ENCODE assay signal across 8 cellular contexts in genomic region chr17:28725166-28725659, GRCh38. TPM values are rescaled to one million over a fixed set of nuclear protein-coding genes. Genes with fewer than 3 reads are reported as not detected.
DNase-seq lines count a peak whose midpoint lies in the region; ATAC-seq, FAIRE-seq and TF ChIP-seq lines count a peak whose summit lies in the region.

No MANE protein-coding gene starts in this region.

- TF ChIP-seq CTCF in endothelial cell of umbilical vein (IDR thresholded peaks at IDR 0.05; ENCODE audit: extremely low read depth in 1 of 2, insufficient read depth in 1 of 2, low read depth in 1 of 2, low read length in 2 of 2) = no peak
- TF ChIP-seq CTCF in osteocyte (IDR thresholded peaks at IDR 0.05) = no peak

- H3K4me3 Mint-ChIP-seq in osteocyte (ENCODE audit: unreplicated experiment) = peak overlapping the region; percentile 88

- H3K9ac ChIP-seq in endothelial cell of umbilical vein (replicated peaks; ENCODE audit: extremely low read depth, insufficient read depth, low read length) = peak overlapping the region; percentile 14

- peaks cover 17 to 19% of the 10 kb centered on the region in 2 experiments for H3K36me3 ChIP-seq in endothelial cell of umbilical vein (ENCODE audit: control insufficient read depth in 2 of 2, extremely low read depth in 1 of 2, insufficient read depth in 2 of 2, low read length in 2 of 2)

- ATAC-seq in SK-N-SH treated with all-trans-retinoic acid at 6 μM for 48 hours = peak; percentile 1
- ATAC-seq in HG03159 (IDR thresholded peaks at IDR 0.05; ENCODE audit: unreplicated experiment) = no peak

- peak overlapping the region in 1 of 3 experiments; percentile 32 for H3K4me3 ChIP-seq in endothelial cell of umbilical vein (replicated peaks in 1 of 3; ENCODE audit: insufficient read depth in 1 of 3, low read depth in 1 of 3, low read length in 3 of 3)

- POLR2A ChIA-PET in endothelial cell of umbilical vein (lab: Charles Lee) = interaction anchor here (0.7 to 4.7 kb wide), 2 partner anchors 14 to 22 kb away, joined by 3 to 45 read pairs; no protein-coding TSS in a partner anchor

- dilution Hi-C loops in endothelial cell of umbilical vein (cut with MboI; ENCODE audit: extremely low pct_ligation_motif_present, low sequenced_read_pairs) = no loop called here

- no peaks in the 10 kb centered on the region for H3K9me1 ChIP-seq in endothelial cell of umbilical vein (replicated peaks; ENCODE audit: control insufficient read depth, extremely low read depth, insufficient read depth, low read length)

- no peaks in the 10 kb centered on the region for H3K27me3 Mint-ChIP-seq in osteocyte (ENCODE audit: unreplicated experiment)

- peaks cover 42% of the 10 kb centered on the region for H3K4me1 ChIP-seq in endothelial cell of umbilical vein (ENCODE audit: control insufficient read depth, extremely low read depth, insufficient read depth, low read length)

- BruUV-seq in endothelial cell of umbilical vein (replicated peaks; lab: Mats Ljungman, UMichigan) = TSS peak; percentile 35

- H3K9me3 ChIP-seq in endothelial cell of umbilical vein (replicated peaks; ENCODE audit: control insufficient read depth, insufficient read depth, low read length) = no peaks in the 10 kb centered on the region

- peak; percentile 71 for FAIRE-seq in endothelial cell of umbilical vein (lab: Jason Lieb, UNC)

- intact Hi-C loops in endothelial cell of umbilical vein (cut with micrococcal nuclease) = no loop called here

- no peaks in the 10 kb centered on the region for H4K20me1 ChIP-seq in endothelial cell of umbilical vein (replicated peaks; ENCODE audit: control insufficient read depth, extremely low read depth, insufficient read depth, low read length)

- no peak overlapping the region for H2AFZ ChIP-seq in endothelial cell of umbilical vein (ENCODE audit: low read depth, low read length)

- peaks cover 17% of the 10 kb centered on the region for H3K36me3 Mint-ChIP-seq in osteocyte (ENCODE audit: unreplicated experiment)

- peak; percentile 17 for TF ChIP-seq POLR2A in endothelial cell of umbilical vein (IDR thresholded peaks at IDR 0.05; ENCODE audit: low read depth, low read length)

- H3K27ac ChIP-seq in endothelial cell of umbilical vein (ENCODE audit: insufficient read depth, low read depth, low read length) = no peak overlapping the region

- H3K4me1 Mint-ChIP-seq in osteocyte (ENCODE audit: unreplicated experiment) = peaks cover 51% of the 10 kb centered on the region

- H3K27me3 ChIP-seq in endothelial cell of umbilical vein (ENCODE audit: control insufficient read depth in 2 of 2, insufficient read depth in 2 of 2, low read length in 2 of 2) = no peaks in the 10 kb centered on the region

- H3K4me2 ChIP-seq in endothelial cell of umbilical vein (ENCODE audit: insufficient read depth, low read length) = peak overlapping the region; percentile 37

- H3K79me2 ChIP-seq in endothelial cell of umbilical vein (ENCODE audit: control insufficient read depth, insufficient read depth, low read length) = peaks cover 34% of the 10 kb centered on the region

- H3K9me3 Mint-ChIP-seq in osteocyte (ENCODE audit: unreplicated experiment) = no peaks in the 10 kb centered on the region

- H3K27ac Mint-ChIP-seq in osteocyte (ENCODE audit: unreplicated experiment) = peak overlapping the region; percentile 92

- CTCF ChIA-PET in endothelial cell of umbilical vein (lab: Charles Lee) = interaction anchor here (2.3 to 13.7 kb wide), 4 partner anchors 13 to 391 kb away, joined by 21 to 602 read pairs (median 146); partner anchors contain the start of genes PHF12, PROCA1 and TRAF4

- peak; percentile 87 for DNase-seq in DMS 273 treated with DMSO at 0.1 percent for 48 hours (lab: John Stamatoyannopoulos, UW)
- DNase-seq in HT-29 (ENCODE audit: low spot score) = peak; percentile 84
- DNase-seq in endothelial cell of umbilical vein (ENCODE audit: low read depth, low spot score) = peak; percentile 38
- no peak for DNase-seq in osteocyte (ENCODE audit: extremely low spot score, unreplicated experiment)
- DNase-seq in medulla oblongata (ENCODE audit: extremely low spot score) = no peak
- DNase-seq in NCI-H1436 (lab: John Stamatoyannopoulos, UW) = no peak

TF ChIP-seq in SK-N-SH treated with all-trans-retinoic acid at 6 μM for 48 hours, 23 proteins besides CTCF, POLR2A, EP300 and RAD21 (continues in another document):
- TF ChIP-seq TCF4 (CRISPR knock-in tag; IDR thresholded peaks at IDR 0.05; ENCODE audit: borderline replicate concordance) (no peak), TOX (CRISPR knock-in tag; IDR thresholded peaks at IDR 0.05; ENCODE audit: borderline replicate concordance) (no peak), ZNF8 (CRISPR knock-in tag; IDR thresholded peaks at IDR 0.05) (no peak), ARNTL (CRISPR knock-in tag; IDR thresholded peaks at IDR 0.05; ENCODE audit: borderline replicate concordance, low read depth) (no peak), ESRRG (CRISPR knock-in tag; IDR thresholded peaks at IDR 0.05) (no peak)

TF ChIP-seq in endothelial cell of umbilical vein, 7 proteins besides CTCF, POLR2A, EP300 and RAD21:
- no peak for TF ChIP-seq MYC (IDR thresholded peaks at IDR 0.05; ENCODE audit: low read depth, low read length)
- TF ChIP-seq POLR2AphosphoS5 (IDR thresholded peaks at IDR 0.05; ENCODE audit: insufficient read depth, low read depth, low read length) = peak; percentile 60

RNA-seq across cellular contexts. Expression of gene TLCD1, which starts 0.8 kb away (rescaled TPM):
- total RNA-seq in HT-29 (2014; rRNA removed; shearing (Covaris generic)) = 30.6 and 44.6 TPM in 2 replicates
- total RNA-seq in endothelial cell of umbilical vein (1.8 and 2.6 TPM in 2 replicates), osteocyte (3.8 and 5.8 TPM in 2 replicates)
- polyA plus RNA-seq in endothelial cell of umbilical vein = 6.8 and 8.1 TPM in 2 replicates
- 3.7 and 4.1 TPM in 2 replicates for polyA plus RNA-seq in endothelial cell of umbilical vein (2011; cell fraction: cytosol; rRNA removed)
- 1.3 TPM in 2 replicates for polyA plus RNA-seq in endothelial cell of umbilical vein (2011; cell fraction: nucleus; rRNA removed)
- polyA plus RNA-seq in endothelial cell of umbilical vein (2012) = 4.2 and 4.8 TPM in 2 replicates
- polyA minus RNA-seq in endothelial cell of umbilical vein = 4.9 and 10.5 TPM in 2 replicates
- polyA minus RNA-seq in endothelial cell of umbilical vein (2011; cell fraction: cytosol; rRNA and poly(A)+ RNA removed) = 15.7 TPM
- 2.3 and 3.2 TPM in 2 replicates for polyA minus RNA-seq in endothelial cell of umbilical vein (2011; cell fraction: nucleus; rRNA and poly(A)+ RNA removed)

RNA-seq across cellular contexts. Expression of gene NEK8, which starts 3.4 kb away (rescaled TPM):
- 13.9 and 15.0 TPM in 2 replicates for total RNA-seq in HT-29 (2014; rRNA removed; shearing (Covaris generic))
- total RNA-seq in endothelial cell of umbilical vein (3.0 and 3.1 TPM in 2 replicates), osteocyte (8.5 and 9.9 TPM in 2 replicates)
- polyA plus RNA-seq in endothelial cell of umbilical vein = 3.2 and 3.6 TPM in 2 replicates
- polyA plus RNA-seq in endothelial cell of umbilical vein (2011; cell fraction: cytosol; rRNA removed) = 2.5 TPM in 2 replicates
- 9.8 and 10.0 TPM in 2 replicates for polyA plus RNA-seq in endothelial cell of umbilical vein (2011; cell fraction: nucleus; rRNA removed)
- polyA plus RNA-seq in endothelial cell of umbilical vein (2012) = 1.4 and 2.8 TPM in 2 replicates
- 8.2 and 12.0 TPM in 2 replicates for polyA minus RNA-seq in endothelial cell of umbilical vein
- 2.8 TPM for polyA minus RNA-seq in endothelial cell of umbilical vein (2011; cell fraction: cytosol; rRNA and poly(A)+ RNA removed)
- 3.2 and 5.9 TPM in 2 replicates for polyA minus RNA-seq in endothelial cell of umbilical vein (2011; cell fraction: nucleus; rRNA and poly(A)+ RNA removed)

RNA-seq across cellular contexts. Expression of gene RPL23A, which starts 5.4 kb away (rescaled TPM):
- 601 and 602 TPM in 2 replicates for total RNA-seq in HT-29 (2014; rRNA removed; shearing (Covaris generic))
- total RNA-seq in endothelial cell of umbilical vein = 1,554 and 1,573 TPM in 2 replicates
- polyA plus RNA-seq in endothelial cell of umbilical vein = 717 and 827 TPM in 2 replicates
- 993 and 1,226 TPM in 2 replicates for polyA plus RNA-seq in endothelial cell of umbilical vein (2011; cell fraction: cytosol; rRNA removed)
- 339 and 378 TPM in 2 replicates for polyA plus RNA-seq in endothelial cell of umbilical vein (2011; cell fraction: nucleus; rRNA removed)
- 2,014 and 2,153 TPM in 2 replicates for polyA plus RNA-seq in endothelial cell of umbilical vein (2012)
- polyA minus RNA-seq in endothelial cell of umbilical vein = 684 and 801 TPM in 2 replicates
- polyA minus RNA-seq in endothelial cell of umbilical vein (2011; cell fraction: cytosol; rRNA and poly(A)+ RNA removed) = 892 TPM
- 133 and 142 TPM in 2 replicates for polyA minus RNA-seq in endothelial cell of umbilical vein (2011; cell fraction: nucleus; rRNA and poly(A)+ RNA removed)
- total RNA-seq in osteocyte = 1,390 and 1,395 TPM in 2 replicates

RNA-seq across cellular contexts. Expression of gene RAB34, which starts 7.5 kb away (rescaled TPM):
- 0.97 TPM in 1 of 2 replicates, not detected in the other for total RNA-seq in HT-29 (2014; rRNA removed; shearing (Covaris generic))
- 62.3 and 87.1 TPM in 2 replicates for total RNA-seq in endothelial cell of umbilical vein
- polyA plus RNA-seq in endothelial cell of umbilical vein = 113 and 116 TPM in 2 replicates
- 104 and 108 TPM in 2 replicates for polyA plus RNA-seq in endothelial cell of umbilical vein (2011; cell fraction: cytosol; rRNA removed)
- 104 and 112 TPM in 2 replicates for polyA plus RNA-seq in endothelial cell of umbilical vein (2011; cell fraction: nucleus; rRNA removed)
- 137 and 148 TPM in 2 replicates for polyA plus RNA-seq in endothelial cell of umbilical vein (2012)
- 83.4 and 110 TPM in 2 replicates for polyA minus RNA-seq in endothelial cell of umbilical vein
- polyA minus RNA-seq in endothelial cell of umbilical vein (2011; cell fraction: cytosol; rRNA and poly(A)+ RNA removed) = 101 TPM
- 18.9 and 21.4 TPM in 2 replicates for polyA minus RNA-seq in endothelial cell of umbilical vein (2011; cell fraction: nucleus; rRNA and poly(A)+ RNA removed)
- total RNA-seq in osteocyte = 153 TPM in 2 replicates

RNA-seq across cellular contexts. Expression of gene PROCA1, which starts 13.5 kb away (rescaled TPM):
- 1.7 and 3.8 TPM in 2 replicates for total RNA-seq in HT-29 (2014; rRNA removed; shearing (Covaris generic))
- total RNA-seq in endothelial cell of umbilical vein = 2.1 and 2.6 TPM in 2 replicates
- 2.0 and 2.1 TPM in 2 replicates for polyA plus RNA-seq in endothelial cell of umbilical vein
- polyA plus RNA-seq in endothelial cell of umbilical vein (2011; cell fraction: cytosol; rRNA removed) = 0.65 and 1.5 TPM in 2 replicates
- polyA plus RNA-seq in endothelial cell of umbilical vein (2011; cell fraction: nucleus; rRNA removed) = 8.1 and 10.7 TPM in 2 replicates
- 1.0 and 1.2 TPM in 2 replicates for polyA plus RNA-seq in endothelial cell of umbilical vein (2012)
- polyA minus RNA-seq in endothelial cell of umbilical vein = 1.2 and 3.5 TPM in 2 replicates
- 1.4 TPM for polyA minus RNA-seq in endothelial cell of umbilical vein (2011; cell fraction: cytosol; rRNA and poly(A)+ RNA removed)
- 1.1 and 2.9 TPM in 2 replicates for polyA minus RNA-seq in endothelial cell of umbilical vein (2011; cell fraction: nucleus; rRNA and poly(A)+ RNA removed)
- total RNA-seq in osteocyte = 2.1 and 3.0 TPM in 2 replicates

Comparison
In these comparisons a context has a peak if more than half of its experiments do, and no peak if none do; other contexts are left out.
1. DNase-seq: peak in DMS 273 treated with DMSO at 0.1 percent for 48 hours (single experiment), HT-29 (single experiment) and endothelial cell of umbilical vein (single experiment); none in osteocyte (single experiment), medulla oblongata (single experiment) and NCI-H1436 (single experiment).